Comparison of ENCODE assay signal across 8 cellular contexts in the genomic region with DNA sequence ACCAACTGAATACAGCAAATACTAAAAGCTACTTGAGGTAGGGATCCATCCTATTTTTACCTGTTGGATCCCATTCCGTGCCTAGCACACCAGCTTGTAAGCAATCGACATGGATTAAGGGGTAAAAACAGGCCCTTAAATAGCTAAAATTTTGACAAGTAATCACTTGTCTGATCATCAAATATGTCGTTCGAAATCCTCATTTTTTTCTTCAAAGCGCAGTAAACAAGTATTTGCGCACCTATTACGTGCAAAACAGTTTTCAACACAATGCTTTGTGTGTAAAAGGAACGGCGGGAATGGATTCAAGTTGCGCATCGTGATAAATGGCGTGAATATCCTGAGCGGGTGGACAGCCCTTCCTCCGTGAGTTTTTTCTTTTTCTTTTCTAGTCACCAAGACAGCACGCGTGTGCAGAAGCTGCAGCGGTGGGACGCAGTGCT. TPM values are rescaled to one million over a fixed set of nuclear protein-coding genes. Genes with fewer than 3 reads are reported as not detected.
A peak's percentile ranks its signal among the peaks of the same experiment; 100 is the strongest.
DNase-seq lines count a peak whose midpoint lies in the region; ATAC-seq, FAIRE-seq and TF ChIP-seq lines count a peak whose summit lies in the region.

No MANE protein-coding gene starts in this region.

- DNase-seq in A549 (ENCODE audit: low read depth in 1 of 2, low spot score in 1 of 2), result no peak
- DNase-seq in HFFc6, result peak; percentile 33
- no peak for DNase-seq in breast epithelium (ENCODE audit: low spot score in 2 of 2)
- no peak for DNase-seq in mucosa of descending colon
- DNase-seq in NCI-H2029 treated with DMSO at 0.1 percent for 48 hours (lab: John Stamatoyannopoulos, UW), result no peak
- no peak for DNase-seq in RCC 7860 (ENCODE audit: low spot score)

- peak overlapping the region; percentile 93 for H3K27ac Mint-ChIP-seq in HFFc6

- ATAC-seq in A549, result no peak
- ATAC-seq in mucosa of descending colon, result no peak
- ATAC-seq in GM19452 (IDR thresholded peaks at IDR 0.05; ENCODE audit: unreplicated experiment), result no peak
- ATAC-seq in GM21825 (IDR thresholded peaks at IDR 0.05; ENCODE audit: unreplicated experiment), result no peak

- POLR2A ChIA-PET in A549 (lab: Yijun Ruan, JAX), result interaction anchor here (1.1 to 2.6 kb wide), 4 partner anchors 13 to 177 kb away, joined by 3 to 19 read pairs (median 3); partner anchors contain the start of genes MBD5 and ORC4

- H3K27ac ChIP-seq in A549 (peak overlapping the region; percentile 92 to 97), breast epithelium (peak overlapping the region; percentile 96 to 99)

- no peaks in the 10 kb centered on the region for H3K9me3 Mint-ChIP-seq in HFFc6

- CTCF ChIA-PET in A549 (lab: Yijun Ruan, JAX), result interaction anchor here (1.0 to 1.5 kb wide), 2 partner anchors 14 to 67 kb away, joined by 3 to 5 read pairs; no protein-coding TSS in a partner anchor

- no peak for FAIRE-seq in A549 (lab: Jason Lieb, UNC)
- FAIRE-seq in RCC 7860 (lab: Jason Lieb, UNC), result no peak

- no peak for TF ChIP-seq CTCF in A549 (IDR thresholded peaks at IDR 0.05)
- no peak for TF ChIP-seq CTCF in HFFc6 (IDR thresholded peaks at IDR 0.05)
- no peak for TF ChIP-seq CTCF in breast epithelium (IDR thresholded peaks at IDR 0.05)
- TF ChIP-seq CTCF in mucosa of descending colon (IDR thresholded peaks at IDR 0.05), result no peak

- H3K4me1 Mint-ChIP-seq in HFFc6 (ENCODE audit: low read depth), result peaks cover 41% of the 10 kb centered on the region

- peak overlapping the region; percentile 86 for H3K4me2 ChIP-seq in A549

- H3K9me3 ChIP-seq in A549 (no peaks in the 10 kb centered on the region), breast epithelium (no peaks in the 10 kb centered on the region), mucosa of descending colon (no peaks in the 10 kb centered on the region)

- 30% methylated on average over 18 of the region's 18 CpGs for WGBS in A549 (ENCODE audit: missing lambda C conversion rate)

- no peaks in the 10 kb centered on the region for H3K36me3 ChIP-seq in breast epithelium
- H3K36me3 ChIP-seq in mucosa of descending colon (ENCODE audit: low read depth), result no peaks in the 10 kb centered on the region

- TF ChIP-seq POLR2A in A549 (IDR thresholded peaks at IDR 0.05; ENCODE audit: low read length) (no peak), breast epithelium (IDR thresholded peaks at IDR 0.05) (no peak)

- TF ChIP-seq RAD21 in A549 (conservative IDR thresholded peaks at IDR 0.05 in 1 of 2, IDR thresholded peaks at IDR 0.05 in 1 of 2), result no peak

- H3K27me3 Mint-ChIP-seq in HFFc6 (ENCODE audit: insufficient read depth), result peaks cover 2% of the 10 kb centered on the region; the same call in 1 of the 2 replicates

- H3K4me1 ChIP-seq in A549 (peaks cover 14% of the 10 kb centered on the region; the same call in 2 of the 3 replicates), breast epithelium (no peaks in the 10 kb centered on the region), mucosa of descending colon (ENCODE audit: low read depth) (peaks cover 2% of the 10 kb centered on the region)

- TF ChIP-seq EP300 in A549 (IDR thresholded peaks at IDR 0.05), result no peak

- peak overlapping the region; percentile 81 for H3K4me3 ChIP-seq in A549
- peak overlapping the region; percentile 77 to 91 (median 80) for H3K4me3 ChIP-seq in breast epithelium
- H3K4me3 ChIP-seq in mucosa of descending colon, result peak overlapping the region; percentile 61

- no peaks in the 10 kb centered on the region for H3K36me3 Mint-ChIP-seq in HFFc6 (ENCODE audit: low read depth)

- intact Hi-C loops in breast epithelium (cut with DNase I; ENCODE audit: low total_unique reads), result loop anchor here (2.0 kb wide), 1 partner anchor 59 kb away; no protein-coding TSS in a partner anchor
- intact Hi-C loops in mucosa of descending colon (cut with DNase I, micrococcal nuclease), result loop anchor here in 1 of 2 donors (10.0 kb wide), 1 partner anchor 209 kb away; no protein-coding TSS in a partner anchor

- H3K27me3 ChIP-seq in breast epithelium, result no peaks in the 10 kb centered on the region

- peak overlapping the region; percentile 98 for H3K4me3 Mint-ChIP-seq in HFFc6

TF ChIP-seq in A549, 52 proteins besides CTCF, POLR2A, EP300 and RAD21:
- TF ChIP-seq JUN (IDR thresholded peaks at IDR 0.05) (no peak), HOXA7 (CRISPR knock-in tag; IDR thresholded peaks at IDR 0.05) (no peak), NR3C1 (IDR thresholded peaks at IDR 0.05) (no peak), ZSCAN20 (CRISPR knock-in tag; IDR thresholded peaks at IDR 0.05) (no peak), JUNB (IDR thresholded peaks at IDR 0.05) (no peak), FOXS1 (CRISPR knock-in tag; IDR thresholded peaks at IDR 0.05) (no peak), ELK1 (IDR thresholded peaks at IDR 0.05; ENCODE audit: low read depth, low read length) (no peak), KDM1A (IDR thresholded peaks at IDR 0.05; ENCODE audit: low read depth) (no peak), CHD4 (IDR thresholded peaks at IDR 0.05; ENCODE audit: borderline replicate concordance) (no peak), NFE2L2 (conservative IDR thresholded peaks at IDR 0.05; ENCODE audit: low read length) (no peak), MAFK (IDR thresholded peaks at IDR 0.05; ENCODE audit: partially characterized antibody) (no peak)
- TF ChIP-seq, protein P1, sequence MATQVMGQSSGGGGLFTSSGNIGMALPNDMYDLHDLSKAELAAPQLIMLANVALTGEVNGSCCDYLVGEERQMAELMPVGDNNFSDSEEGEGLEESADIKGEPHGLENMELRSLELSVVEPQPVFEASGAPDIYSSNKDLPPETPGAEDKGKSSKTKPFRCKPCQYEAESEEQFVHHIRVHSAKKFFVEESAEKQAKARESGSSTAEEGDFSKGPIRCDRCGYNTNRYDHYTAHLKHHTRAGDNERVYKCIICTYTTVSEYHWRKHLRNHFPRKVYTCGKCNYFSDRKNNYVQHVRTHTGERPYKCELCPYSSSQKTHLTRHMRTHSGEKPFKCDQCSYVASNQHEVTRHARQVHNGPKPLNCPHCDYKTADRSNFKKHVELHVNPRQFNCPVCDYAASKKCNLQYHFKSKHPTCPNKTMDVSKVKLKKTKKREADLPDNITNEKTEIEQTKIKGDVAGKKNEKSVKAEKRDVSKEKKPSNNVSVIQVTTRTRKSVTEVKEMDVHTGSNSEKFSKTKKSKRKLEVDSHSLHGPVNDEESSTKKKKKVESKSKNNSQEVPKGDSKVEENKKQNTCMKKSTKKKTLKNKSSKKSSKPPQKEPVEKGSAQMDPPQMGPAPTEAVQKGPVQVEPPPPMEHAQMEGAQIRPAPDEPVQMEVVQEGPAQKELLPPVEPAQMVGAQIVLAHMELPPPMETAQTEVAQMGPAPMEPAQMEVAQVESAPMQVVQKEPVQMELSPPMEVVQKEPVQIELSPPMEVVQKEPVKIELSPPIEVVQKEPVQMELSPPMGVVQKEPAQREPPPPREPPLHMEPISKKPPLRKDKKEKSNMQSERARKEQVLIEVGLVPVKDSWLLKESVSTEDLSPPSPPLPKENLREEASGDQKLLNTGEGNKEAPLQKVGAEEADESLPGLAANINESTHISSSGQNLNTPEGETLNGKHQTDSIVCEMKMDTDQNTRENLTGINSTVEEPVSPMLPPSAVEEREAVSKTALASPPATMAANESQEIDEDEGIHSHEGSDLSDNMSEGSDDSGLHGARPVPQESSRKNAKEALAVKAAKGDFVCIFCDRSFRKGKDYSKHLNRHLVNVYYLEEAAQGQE (IDR thresholded peaks at IDR 0.05), result no peak
TF ChIP-seq in A549: peak in this region for 0.

RNA-seq across cellular contexts. Expression of gene ACVR2A, which starts 1.4 kb away (rescaled TPM):
- polyA plus RNA-seq in A549 (2011; rRNA removed) (5.5 and 5.7 TPM in 2 replicates), A549 (2017; fragmentation: RNase III; extraction: RNeasy Plus Mini Kit Qiagen cat#74134 plus additional on column Dnase treatment) (2.6 to 2.9 TPM (median 2.6 TPM) in 3 replicates)
- polyA plus RNA-seq in A549 (2012; cell fraction: cytosol; rRNA removed), result 0.78 and 0.81 TPM in 2 replicates
- polyA plus RNA-seq in A549 (2012; cell fraction: nucleus; rRNA removed), result 1.2 and 1.8 TPM in 2 replicates
- polyA minus RNA-seq in A549 (2011; rRNA and poly(A)+ RNA removed), result 7.7 and 7.9 TPM in 2 replicates
- 1 to 10 TPM; 4.1 to 6.2 (median 5.0) TPM for total RNA-seq in HFFc6 (2021; fragmentation: NEBNext Ultra II Directional; extraction: Animal tissue kit (Norgen Biotek cat#: 25700))
- total RNA-seq in breast epithelium (10 to 100 TPM; 14.9 to 39.8 (median 26.5) TPM), mucosa of descending colon (10 to 100 TPM; 19.7 to 33.0 (median 29.0) TPM)
